In the genomic region with DNA sequence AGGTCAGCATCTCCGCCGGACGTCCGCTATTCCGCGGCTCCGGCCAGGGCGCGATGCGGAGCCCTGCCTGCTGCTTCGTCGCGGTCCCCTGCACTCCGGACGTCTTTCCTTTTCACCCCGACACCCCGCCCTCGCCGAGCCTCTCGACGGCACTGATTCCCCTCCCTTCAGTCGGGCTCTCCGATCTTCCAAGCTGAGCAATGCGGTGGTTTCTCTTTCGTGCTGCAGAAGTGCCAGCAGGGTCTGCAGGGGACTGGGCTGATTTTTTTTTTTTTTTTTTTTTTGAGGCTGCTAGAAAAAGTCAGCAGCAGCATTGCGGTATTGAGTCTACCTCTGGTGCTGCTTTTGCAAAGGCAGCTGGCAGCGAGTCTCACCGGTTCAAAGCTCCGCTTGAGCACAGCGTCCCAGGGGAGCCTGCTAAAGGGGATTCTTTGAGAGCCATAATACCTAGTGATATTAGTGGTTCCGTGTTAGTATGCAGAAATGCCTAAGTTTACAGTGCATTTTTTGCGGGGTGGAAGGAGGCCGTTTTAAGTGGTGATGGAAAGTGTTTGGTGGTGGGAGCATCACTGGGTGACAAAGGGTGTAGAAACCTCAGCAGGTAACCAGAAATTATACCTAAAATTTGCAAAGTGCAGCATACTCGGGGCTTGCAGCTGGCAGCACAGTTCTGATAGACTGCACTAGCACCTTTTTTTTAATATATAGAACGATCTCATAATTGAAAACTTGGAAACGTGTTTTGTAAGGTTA, we compare ENCODE assay signal across 1 cellular context.
TF ChIP-seq lines count a peak whose summit lies in the region.

No MANE protein-coding gene starts in this region.

TF ChIP-seq in IMR-90, 13 proteins besides CTCF, POLR2A, EP300 and RAD21 (continued from another document):
- no peak for TF ChIP-seq RFX5 (IDR thresholded peaks at IDR 0.05; ENCODE audit: low read depth, low read length)
- no peak for TF ChIP-seq CHD1 (IDR thresholded peaks at IDR 0.05; ENCODE audit: low read depth, low read length)
- no peak for TF ChIP-seq CEBPB (IDR thresholded peaks at IDR 0.05; ENCODE audit: low read depth, low read length)
- TF ChIP-seq MAZ (IDR thresholded peaks at IDR 0.05; ENCODE audit: borderline replicate concordance, low read depth, low read length), result no peak
- no peak for TF ChIP-seq MXI1 (IDR thresholded peaks at IDR 0.05; ENCODE audit: borderline replicate concordance, low read depth, low read length)
TF ChIP-seq in IMR-90: peak in this region for 0.
